1 cellular context compared by ENCODE assay signal in genomic region chr16:68319185-68319908, GRCh38.
TF ChIP-seq lines count a peak whose summit lies in the region.

No MANE protein-coding gene starts in this region.

TF ChIP-seq in GM12878, 131 proteins besides CTCF, POLR2A, EP300 and RAD21 (continued from another document and continues in another):
- TF ChIP-seq BCLAF1 (IDR thresholded peaks at IDR 0.05) (no peak), CBX5 (IDR thresholded peaks at IDR 0.05; ENCODE audit: low read depth) (no peak), BHLHE40 (IDR thresholded peaks at IDR 0.05; ENCODE audit: borderline replicate concordance in 1 of 2, low read depth in 2 of 2, low read length in 1 of 2) (peak in 1 of 2 experiments; percentile 61; a peak in 2 of 4 replicates), ZNF384 (IDR thresholded peaks at IDR 0.05; ENCODE audit: borderline replicate concordance, low read depth, low read length) (no peak), CREM (IDR thresholded peaks at IDR 0.05; ENCODE audit: low read depth) (peak; percentile 76), PRDM15 (CRISPR knock-in tag; IDR thresholded peaks at IDR 0.05) (no peak), NBN (IDR thresholded peaks at IDR 0.05) (peak; percentile 85), SMARCA5 (IDR thresholded peaks at IDR 0.05) (no peak), PML (IDR thresholded peaks at IDR 0.05; ENCODE audit: low read length) (no peak), ZBTB4 (CRISPR knock-in tag; IDR thresholded peaks at IDR 0.05) (no peak), NKRF (conservative IDR thresholded peaks at IDR 0.05) (no peak), YBX1 (IDR thresholded peaks at IDR 0.05) (no peak), SPI1 (IDR thresholded peaks at IDR 0.05; ENCODE audit: borderline replicate concordance, insufficient read depth, low read depth, low read length) (no peak), YY1 (IDR thresholded peaks at IDR 0.05; ENCODE audit: low read depth, low read length) (no peak), SMAD5 (IDR thresholded peaks at IDR 0.05; ENCODE audit: low read depth) (no peak), USF1 (IDR thresholded peaks at IDR 0.05; ENCODE audit: borderline replicate concordance, extremely low read length, insufficient read depth, low read depth, low read length) (no peak), SREBF1 (IDR thresholded peaks at IDR 0.05; ENCODE audit: low read length) (no peak), MAX (IDR thresholded peaks at IDR 0.05; ENCODE audit: low read depth, low read length) (no peak), PAX8 (IDR thresholded peaks at IDR 0.05) (no peak), CUX1 (IDR thresholded peaks at IDR 0.05; ENCODE audit: insufficient replicate concordance, low read depth, low read length) (no peak), E2F4 (IDR thresholded peaks at IDR 0.05; ENCODE audit: low read depth, low read length) (no peak), FOXM1 (IDR thresholded peaks at IDR 0.05; ENCODE audit: low read depth, low read length) (no peak), NRF1 (conservative IDR thresholded peaks at IDR 0.05; ENCODE audit: low read depth, low read length) (no peak), SRF (IDR thresholded peaks at IDR 0.05; ENCODE audit: low read depth in 2 of 2, low read length in 2 of 2) (no peak), BACH1 (IDR thresholded peaks at IDR 0.05; ENCODE audit: borderline replicate concordance) (no peak; the same call in 1 of the 2 replicates), SP1 (IDR thresholded peaks at IDR 0.05; ENCODE audit: low read depth, low read length) (no peak), ZNF207 (IDR thresholded peaks at IDR 0.05; ENCODE audit: borderline replicate concordance) (no peak), BCL3 (IDR thresholded peaks at IDR 0.05; ENCODE audit: borderline replicate concordance, insufficient read depth, low read depth, low read length, poor library complexity, severe bottlenecking) (no peak), STAT3 (IDR thresholded peaks at IDR 0.05; ENCODE audit: low read depth, low read length) (no peak), IRF4 (IDR thresholded peaks at IDR 0.05; ENCODE audit: low read depth, low read length) (0 out of 2 replicates have a peak, but pooled peaks have one; percentile 31), BMI1 (IDR thresholded peaks at IDR 0.05; ENCODE audit: borderline replicate concordance) (0 out of 2 replicates have a peak, but pooled peaks have one; percentile 42), IRF5 (IDR thresholded peaks at IDR 0.05; ENCODE audit: borderline replicate concordance) (peak; percentile 30; the same call in 1 of the 2 replicates), ZSCAN29 (IDR thresholded peaks at IDR 0.05) (no peak), LARP7 (IDR thresholded peaks at IDR 0.05) (no peak), CHD1 (IDR thresholded peaks at IDR 0.05; ENCODE audit: low read depth, low read length) (no peak), ZNF24 (IDR thresholded peaks at IDR 0.05) (no peak), BCL11A (IDR thresholded peaks at IDR 0.05; ENCODE audit: low read depth, low read length) (peak; percentile 58; the same call in 1 of the 2 replicates)
